In genomic region chr4:148961526-148961925, GRCh38 we compare ENCODE assay signal across 30 cellular contexts.
"Had no signal": no experiment of that assay in that cellular context is flagged by ENCODE, and none has a peak within 500 bp of the region (broad histone marks: within the 10 kb centered on the region; RNA-seq: fewer than 3 reads in every experiment).

No MANE protein-coding gene starts in this region.

- H3K4me1 ChIP-seq: gastroesophageal sphincter, heart left ventricle, lower lobe of right lung, psoas muscle, right lobe of liver, tibial nerve, upper lobe of left lung, uterus had no signal

- DNase-seq: dorsolateral prefrontal cortex; effector CD4-positive, alpha-beta T cell; foreskin fibroblast; heart left ventricle; kidney; left cardiac atrium; left ventricle myocardium superior; lower lobe of right lung; naive thymus-derived CD8-positive, alpha-beta T cell; nephron progenitor cell; occipital lobe; ovary; posterior cingulate gyrus; psoas muscle; retina; right lobe of liver; small intestine; stimulated activated CD4-positive, alpha-beta T cell treated with anti-CD3 and anti-CD28 coated beads, Interleukin-15, amount 100 ng/mL, for 24 hours; stimulated activated CD4-positive, alpha-beta T cell treated with anti-CD3 and anti-CD28 coated beads, Interleukin-2, amount 100 ng/mL, for 48 hours; stimulated activated CD8-positive, alpha-beta memory T cell treated with anti-CD3 and anti-CD28 coated beads, Interleukin-4, amount 100 ng/mL, for 48 hours; stimulated activated naive CD4-positive, alpha-beta T cell treated with Interleukin-2 at 50 U/mL for 16 hours; substantia nigra; upper lobe of left lung; uterus had no signal

- H3K27ac ChIP-seq: dorsolateral prefrontal cortex, epithelial cell of prostate, gastroesophageal sphincter, heart left ventricle, hepatocyte, lower lobe of right lung, ovary, psoas muscle, right lobe of liver, thoracic aorta, tibial nerve, upper lobe of left lung, uterus had no signal

- H3K36me3 ChIP-seq: gastroesophageal sphincter, heart left ventricle, lower lobe of right lung, ovary, right lobe of liver, thoracic aorta, tibial nerve, upper lobe of left lung, uterus had no signal

- H3K4me3 ChIP-seq: dorsolateral prefrontal cortex, gastroesophageal sphincter, heart left ventricle, hepatocyte, lower lobe of right lung, ovary, psoas muscle, right lobe of liver, thoracic aorta, tibial nerve, upper lobe of left lung, uterus had no signal

- H3K27me3 ChIP-seq: dorsolateral prefrontal cortex, gastroesophageal sphincter, heart left ventricle, hepatocyte, ovary, right lobe of liver, tibial nerve, upper lobe of left lung, uterus had no signal

- H3K9me3 ChIP-seq: gastroesophageal sphincter, lower lobe of right lung, ovary, psoas muscle, right lobe of liver, thoracic aorta, tibial nerve, upper lobe of left lung, uterus had no signal

- ATAC-seq: esophagus mucosa; gastroesophageal sphincter; heart left ventricle; left cardiac atrium; left ventricle myocardium superior; lower lobe of right lung; naive thymus-derived CD8-positive, alpha-beta T cell; psoas muscle; right lobe of liver had no signal
